In the genomic region with DNA sequence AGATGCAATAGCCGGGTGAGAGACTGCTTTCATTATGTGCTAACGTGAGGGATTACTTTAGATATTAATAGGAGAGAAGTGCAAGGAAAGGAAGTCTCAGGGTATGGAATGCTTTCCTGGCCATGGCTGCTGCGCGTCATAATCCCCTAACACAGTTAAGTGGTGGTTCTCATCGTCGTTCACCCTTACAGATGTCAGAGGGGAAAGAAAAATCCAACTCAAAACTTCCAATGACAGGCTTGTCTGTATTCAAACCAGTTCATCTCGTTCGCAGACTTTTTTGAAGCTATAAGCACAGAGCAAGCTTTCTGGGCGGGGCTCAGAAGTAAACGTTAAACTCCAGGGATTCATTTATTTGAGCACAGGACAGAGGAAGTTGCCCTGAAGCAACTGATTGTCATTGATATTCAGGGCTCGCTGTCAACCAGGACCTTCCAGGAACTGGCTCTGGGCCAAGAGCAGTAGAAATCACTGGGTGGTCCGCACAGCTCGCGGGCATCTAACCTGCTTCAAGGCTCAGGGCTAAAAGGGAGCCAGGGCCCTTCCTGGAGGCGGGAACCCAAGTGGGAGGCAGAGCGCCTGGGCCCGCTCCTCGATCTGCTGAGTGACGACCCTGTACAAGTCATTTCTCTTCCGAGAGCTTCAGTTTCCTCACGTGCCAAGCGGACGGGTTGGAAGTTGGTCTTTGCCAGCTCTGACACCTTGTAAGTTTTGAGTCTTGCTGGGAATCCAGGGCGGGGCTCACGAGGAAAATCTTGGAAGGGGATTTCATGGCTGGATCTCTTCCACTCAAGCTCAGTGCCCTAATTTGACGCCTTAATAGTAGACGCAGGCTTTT, we compare ENCODE assay signal across 8 cellular contexts. TPM values are rescaled to one million over a fixed set of nuclear protein-coding genes. Genes with fewer than 3 reads are reported as not detected.
DNase-seq lines count a peak whose midpoint lies in the region; ATAC-seq and TF ChIP-seq lines count a peak whose summit lies in the region.

No MANE protein-coding gene starts in this region.

- DNase-seq in COLO668 (lab: John Stamatoyannopoulos, UW; ENCODE audit: unreplicated experiment), result peak; percentile 27
- peak; percentile 80 for DNase-seq in Karpas-422
- no peak for DNase-seq in activated T-helper 2 cell treated with anti-CD3 and anti-CD28 coated beads, Interferon-gamma antibody, Interleukin-2, Interleukin-4, amounts not matched to agents 10 μg/mL and 5 μg/mL and 100 μg/mL, durations not matched to agents 14 hours and 24 hours and 36 hours (ENCODE audit: low spot score)
- DNase-seq in glutamatergic neuron, result peak; percentile 31
- DNase-seq in osteoblast (ENCODE audit: insufficient read length, low spot score, missing footprints), result peak; percentile 84
- no peak for DNase-seq in cortex of kidney (lab: John Stamatoyannopoulos, UW)
- no peak for DNase-seq in GF-D8 (lab: John Stamatoyannopoulos, UW)

- peak overlapping the region; percentile 27; the same call in 1 of the 2 replicates for H3K27ac ChIP-seq in Karpas-422 (ENCODE audit: low read length)
- peak overlapping the region; percentile 100 for H3K27ac ChIP-seq in osteoblast (ENCODE audit: low read depth, low read length)

- H3K4me3 ChIP-seq in Karpas-422 (ENCODE audit: low read length), result peak overlapping the region; percentile 82
- peak overlapping the region; percentile 89 for H3K4me3 ChIP-seq in osteoblast (ENCODE audit: insufficient read depth, low read length)

- H3K9ac ChIP-seq in Karpas-422 (ENCODE audit: low read length), result peak overlapping the region; percentile 83

- intact Hi-C loops in activated T-helper 2 cell treated with anti-CD3 and anti-CD28 coated beads, Interferon-gamma antibody, Interleukin-2, Interleukin-4, amounts not matched to agents 10 μg/mL and 5 μg/mL and 100 μg/mL, durations not matched to agents 14 hours and 24 hours and 36 hours (cut with micrococcal nuclease), result loop anchor here (10.0 kb wide), 3 partner anchors 242 to 802 kb away; no protein-coding TSS in a partner anchor

- no peaks in the 10 kb centered on the region for H3K79me2 ChIP-seq in Karpas-422 (ENCODE audit: low read length)
- H3K79me2 ChIP-seq in osteoblast (ENCODE audit: insufficient read depth, low read length), result peaks cover 49% of the 10 kb centered on the region

- H3K9me3 ChIP-seq in Karpas-422 (ENCODE audit: low read length), result no peaks in the 10 kb centered on the region
- H3K9me3 ChIP-seq in osteoblast (ENCODE audit: low read depth, low read length), result no peaks in the 10 kb centered on the region

- peaks cover 65% of the 10 kb centered on the region for H3K4me1 Mint-ChIP-seq in activated T-helper 2 cell treated with anti-CD3 and anti-CD28 coated beads, Interferon-gamma antibody, Interleukin-2, Interleukin-4, amounts not matched to agents 10 μg/mL and 5 μg/mL and 100 μg/mL, durations not matched to agents 14 hours and 24 hours and 36 hours (ENCODE audit: low read depth)
- no peaks in the 10 kb centered on the region for H3K4me1 Mint-ChIP-seq in glutamatergic neuron (ENCODE audit: low read depth, unreplicated experiment)

- peaks cover 7% of the 10 kb centered on the region for H3K9me3 Mint-ChIP-seq in activated T-helper 2 cell treated with anti-CD3 and anti-CD28 coated beads, Interferon-gamma antibody, Interleukin-2, Interleukin-4, amounts not matched to agents 10 μg/mL and 5 μg/mL and 100 μg/mL, durations not matched to agents 14 hours and 24 hours and 36 hours
- H3K9me3 Mint-ChIP-seq in glutamatergic neuron (ENCODE audit: unreplicated experiment), result no peaks in the 10 kb centered on the region

- H3K4me1 ChIP-seq in Karpas-422 (ENCODE audit: low read length) (peaks cover 46% of the 10 kb centered on the region), osteoblast (ENCODE audit: insufficient read depth, low read length) (peaks cover 38% of the 10 kb centered on the region)

- H3K27me3 ChIP-seq in Karpas-422 (ENCODE audit: low read length) (no peaks in the 10 kb centered on the region; the same call in 1 of the 2 replicates), osteoblast (ENCODE audit: insufficient read depth, low read length) (no peaks in the 10 kb centered on the region)

- peak overlapping the region; percentile 97 for H3K4me2 ChIP-seq in Karpas-422 (ENCODE audit: low read depth, low read length, poor library complexity, severe bottlenecking)
- peak overlapping the region; percentile 95 for H3K4me2 ChIP-seq in osteoblast (ENCODE audit: insufficient read depth, low read length)

- H3K36me3 ChIP-seq in Karpas-422 (ENCODE audit: insufficient read depth, low read length) (no peaks in the 10 kb centered on the region), osteoblast (ENCODE audit: insufficient read depth, low read length) (no peaks in the 10 kb centered on the region)

- peak overlapping the region; percentile 91 for H3K4me3 Mint-ChIP-seq in activated T-helper 2 cell treated with anti-CD3 and anti-CD28 coated beads, Interferon-gamma antibody, Interleukin-2, Interleukin-4, amounts not matched to agents 10 μg/mL and 5 μg/mL and 100 μg/mL, durations not matched to agents 14 hours and 24 hours and 36 hours (ENCODE audit: low read depth)
- H3K4me3 Mint-ChIP-seq in glutamatergic neuron (ENCODE audit: unreplicated experiment), result peak overlapping the region; percentile 97

- H3K27ac Mint-ChIP-seq in activated T-helper 2 cell treated with anti-CD3 and anti-CD28 coated beads, Interferon-gamma antibody, Interleukin-2, Interleukin-4, amounts not matched to agents 10 μg/mL and 5 μg/mL and 100 μg/mL, durations not matched to agents 14 hours and 24 hours and 36 hours, result peak overlapping the region; percentile 79
- H3K27ac Mint-ChIP-seq in glutamatergic neuron (ENCODE audit: unreplicated experiment), result no peak overlapping the region

- no peak for TF ChIP-seq CTCF in glutamatergic neuron (IDR thresholded peaks at IDR 0.05; ENCODE audit: partially characterized antibody, unreplicated experiment)
- no peak for TF ChIP-seq CTCF in osteoblast (IDR thresholded peaks at IDR 0.05; ENCODE audit: extremely low read depth, low read depth, low read length)

- peaks cover 18% of the 10 kb centered on the region for H3K36me3 Mint-ChIP-seq in activated T-helper 2 cell treated with anti-CD3 and anti-CD28 coated beads, Interferon-gamma antibody, Interleukin-2, Interleukin-4, amounts not matched to agents 10 μg/mL and 5 μg/mL and 100 μg/mL, durations not matched to agents 14 hours and 24 hours and 36 hours (ENCODE audit: low read depth)
- no peaks in the 10 kb centered on the region for H3K36me3 Mint-ChIP-seq in glutamatergic neuron (ENCODE audit: unreplicated experiment)

- H3K27me3 Mint-ChIP-seq in activated T-helper 2 cell treated with anti-CD3 and anti-CD28 coated beads, Interferon-gamma antibody, Interleukin-2, Interleukin-4, amounts not matched to agents 10 μg/mL and 5 μg/mL and 100 μg/mL, durations not matched to agents 14 hours and 24 hours and 36 hours (ENCODE audit: low read depth), result no peaks in the 10 kb centered on the region
- H3K27me3 Mint-ChIP-seq in glutamatergic neuron (ENCODE audit: unreplicated experiment), result no peaks in the 10 kb centered on the region

- no peak overlapping the region for H2AFZ ChIP-seq in Karpas-422 (ENCODE audit: low read length)
- peak overlapping the region; percentile 62 for H2AFZ ChIP-seq in osteoblast (ENCODE audit: low read length)

- no peak for ATAC-seq in HG02981 (IDR thresholded peaks at IDR 0.05; ENCODE audit: unreplicated experiment)

- H4K20me1 ChIP-seq in Karpas-422 (ENCODE audit: insufficient read depth, low read depth, low read length), result no peaks in the 10 kb centered on the region; the same call in 1 of the 2 replicates
- no peaks in the 10 kb centered on the region for H4K20me1 ChIP-seq in osteoblast (ENCODE audit: insufficient read depth, low read length)

- H3K9me2 ChIP-seq in Karpas-422 (replicated peaks; ENCODE audit: insufficient read depth, low read length), result no peaks in the 10 kb centered on the region

RNA-seq across cellular contexts. Expression of a gene that starts 1.1 kb away (rescaled TPM):
- total RNA-seq in Karpas-422 (2014; rRNA removed; shearing (Covaris generic); ENCODE audit: low replicate concordance), result 72.8 and 88.5 TPM in 2 replicates
- 54.5 and 59.0 TPM in 2 replicates for total RNA-seq in activated T-helper 2 cell treated with anti-CD3 and anti-CD28 coated beads, Interferon-gamma antibody, Interleukin-2, Interleukin-4, amounts not matched to agents 10 μg/mL and 5 μg/mL and 100 μg/mL, durations not matched to agents 14 hours and 24 hours and 36 hours
- total RNA-seq in glutamatergic neuron (ENCODE audit: unreplicated experiment) (23.1 TPM), osteoblast (73.4 and 77.4 TPM in 2 replicates)

Comparison
In these comparisons a context has a peak if more than half of its experiments do, and no peak if none do; other contexts are left out.
1. DNase-seq: peak in COLO668 (single experiment), Karpas-422 (single experiment), glutamatergic neuron (single experiment) and osteoblast (single experiment); none in activated T-helper 2 cell treated with anti-CD3 and anti-CD28 coated beads, Interferon-gamma antibody, Interleukin-2, Interleukin-4, amounts not matched to agents 10 μg/mL and 5 μg/mL and 100 μg/mL, durations not matched to agents 14 hours and 24 hours and 36 hours (single experiment), cortex of kidney (single experiment) and GF-D8 (single experiment).